In the genomic region with DNA sequence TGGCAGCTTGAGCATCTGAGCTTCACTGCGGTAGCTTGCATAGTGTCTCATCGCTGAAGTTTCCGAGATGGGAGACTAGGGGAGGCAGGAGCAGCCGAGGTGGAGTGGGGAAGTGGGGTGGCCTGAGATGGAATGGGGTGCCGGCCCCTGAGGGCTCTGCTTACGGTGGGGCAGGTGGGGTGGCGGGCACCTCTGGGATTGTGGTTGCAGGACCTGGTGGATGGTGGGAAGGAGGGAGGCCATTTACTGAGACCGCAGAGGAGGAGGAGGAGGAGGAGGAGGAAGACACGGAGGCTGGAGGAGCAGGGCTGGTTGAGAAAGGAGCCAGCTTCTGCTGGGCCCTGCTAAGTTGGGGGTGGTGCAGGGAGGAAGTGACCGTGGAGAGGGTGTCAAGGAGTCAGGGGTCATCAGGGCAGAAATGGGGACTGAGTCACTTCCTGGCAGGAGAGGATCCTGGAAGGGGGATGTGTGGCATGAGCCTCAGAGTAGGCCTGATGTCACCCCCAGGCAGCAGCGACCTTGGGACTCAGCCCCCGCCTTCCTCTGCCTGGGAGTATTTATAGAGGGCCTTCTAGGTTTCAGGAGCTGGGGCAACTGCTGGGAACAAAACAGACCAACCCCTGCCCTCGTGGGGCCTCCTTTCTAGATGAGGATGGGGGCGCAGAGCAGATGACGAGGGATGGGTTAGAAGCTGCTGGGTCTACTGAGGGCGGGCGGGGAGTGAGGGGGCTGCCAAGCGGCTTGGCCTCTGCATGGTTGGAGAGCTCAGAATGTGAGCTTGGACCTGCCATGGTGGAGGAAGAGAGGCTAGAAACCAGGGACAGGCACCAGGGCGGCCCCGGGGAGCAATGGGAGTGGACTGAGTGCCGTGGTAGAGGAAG, we compare ENCODE assay signal across 1 cellular context.
A peak's percentile ranks its signal among the peaks of the same experiment; 100 is the strongest.
TF ChIP-seq lines count a peak whose summit lies in the region.

No MANE protein-coding gene starts in this region.

TF ChIP-seq in IMR-90, 13 proteins besides CTCF, POLR2A, EP300 and RAD21:
- TF ChIP-seq MAZ (IDR thresholded peaks at IDR 0.05; ENCODE audit: borderline replicate concordance, low read depth, low read length): peak; percentile 34; the same call in 1 of the 2 replicates
- 0 out of 2 replicates have a peak, but pooled peaks have one; percentile 33 for TF ChIP-seq FOS (IDR thresholded peaks at IDR 0.05; ENCODE audit: low read depth, low read length)
- TF ChIP-seq CEBPB (IDR thresholded peaks at IDR 0.05; ENCODE audit: low read depth, low read length): no peak
TF ChIP-seq in IMR-90: peak in this region for 2.
